15 cellular contexts compared by ENCODE assay signal in the genomic region with DNA sequence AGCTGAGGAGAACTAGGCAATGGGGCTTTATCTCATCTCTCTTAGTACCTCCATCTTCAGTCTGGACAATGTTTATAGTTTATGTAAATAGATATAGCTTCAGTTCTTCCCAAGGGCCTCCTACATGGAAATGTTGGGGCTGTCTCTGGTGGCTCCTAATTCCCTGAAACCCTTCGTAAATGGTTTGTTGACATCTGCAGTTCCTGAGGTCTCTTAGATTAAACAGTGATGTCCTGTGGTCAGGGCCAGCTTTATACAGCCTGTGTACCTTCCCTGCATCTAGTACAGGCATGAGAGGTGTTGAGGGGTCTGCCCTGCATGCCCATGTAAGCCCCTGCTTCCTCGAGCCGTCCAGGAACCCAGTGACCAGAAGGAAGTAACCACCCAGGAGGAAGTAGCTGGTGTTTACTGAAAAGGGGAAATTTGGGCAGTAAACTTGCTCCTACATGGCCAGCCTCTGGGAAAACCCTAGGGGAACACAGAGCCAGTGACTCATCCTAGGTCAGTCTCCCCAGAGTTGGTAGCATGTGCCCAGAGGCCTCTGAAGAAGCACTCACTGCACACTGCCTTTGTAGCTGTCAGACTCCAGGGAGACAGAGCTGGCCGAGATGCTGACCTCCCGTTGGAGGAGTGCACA. TPM values are rescaled to one million over a fixed set of nuclear protein-coding genes. Genes with fewer than 3 reads are reported as not detected.
A peak's percentile ranks its signal among the peaks of the same experiment; 100 is the strongest.
DNase-seq lines count a peak whose midpoint lies in the region; ATAC-seq and TF ChIP-seq lines count a peak whose summit lies in the region.
"Had no signal": no experiment of that assay in that cellular context is flagged by ENCODE, and none has a peak within 500 bp of the region (broad histone marks: within the 10 kb centered on the region; RNA-seq: fewer than 3 reads in every experiment).

No MANE protein-coding gene starts in this region.

- H3K27ac ChIP-seq in lower lobe of right lung (peak overlapping the region; percentile 59), tibial artery (no peak overlapping the region)
- H3K27ac ChIP-seq: body of pancreas had no signal

- no peak overlapping the region for H3K4me3 Mint-ChIP-seq in activated naive CD4-positive, alpha-beta T cell treated with anti-CD3 and anti-CD28 coated beads, Interleukin-2, amount 10 ng/mL, durations not matched to agents 7 days and 5 days
- H3K4me3 Mint-ChIP-seq in activated naive CD8-positive, alpha-beta T cell treated with anti-CD3 and anti-CD28 coated beads, Interleukin-2, amount 50 U/mL, for 24 hours = no peak overlapping the region
- H3K4me3 Mint-ChIP-seq: B cell had no signal

- H3K27me3 Mint-ChIP-seq in activated naive CD4-positive, alpha-beta T cell treated with anti-CD3 and anti-CD28 coated beads, Interleukin-2, amount 10 ng/mL, durations not matched to agents 7 days and 5 days = no peaks in the 10 kb centered on the region
- H3K27me3 Mint-ChIP-seq in activated naive CD8-positive, alpha-beta T cell treated with anti-CD3 and anti-CD28 coated beads, Interleukin-2, amount 50 U/mL, for 24 hours = no peaks in the 10 kb centered on the region
- H3K27me3 Mint-ChIP-seq: B cell had no signal

- peak overlapping the region; percentile 75 to 89 for H3K27ac Mint-ChIP-seq in activated naive CD4-positive, alpha-beta T cell treated with anti-CD3 and anti-CD28 coated beads, Interleukin-2, amount 50 U/mL, for 72 hours
- H3K27ac Mint-ChIP-seq in activated naive CD4-positive, alpha-beta T cell treated with anti-CD3 and anti-CD28 coated beads, Interleukin-2, amount 10 ng/mL, durations not matched to agents 7 days and 5 days = no peak overlapping the region
- H3K27ac Mint-ChIP-seq in activated naive CD8-positive, alpha-beta T cell treated with anti-CD3 and anti-CD28 coated beads, Interleukin-2, amount 50 U/mL, for 24 hours = peak overlapping the region; percentile 5
- H3K27ac Mint-ChIP-seq: B cell had no signal

- H3K4me1 ChIP-seq in lower lobe of right lung = peaks cover 48% of the 10 kb centered on the region
- peaks cover 0 to 8% (median 6%) of the 10 kb centered on the region in 4 donors for H3K4me1 ChIP-seq in tibial artery

- intact Hi-C loops in lower lobe of right lung (cut with DNase I) (no loop called here), tibial artery (cut with DNase I; ENCODE audit: low total_unique reads) (no loop called here)

- TF ChIP-seq CTCF in lower lobe of right lung (IDR thresholded peaks at IDR 0.05) = no peak
- TF ChIP-seq CTCF in tibial artery (IDR thresholded peaks at IDR 0.05) = no peak

- no peak for DNase-seq in activated naive CD4-positive, alpha-beta T cell treated with anti-CD3 and anti-CD28 coated beads, Interleukin-2, amount 50 U/mL, for 72 hours (ENCODE audit: low spot score in 2 of 2)
- no peak for DNase-seq in activated naive CD4-positive, alpha-beta T cell treated with anti-CD3 and anti-CD28 coated beads, Interleukin-2, amount 10 ng/mL, durations not matched to agents 7 days and 5 days
- DNase-seq in activated naive CD8-positive, alpha-beta T cell treated with anti-CD3 and anti-CD28 coated beads, Interleukin-2, amount 50 U/mL, for 24 hours = no peak
- DNase-seq in lower lobe of right lung (no peak), tibial artery (peak; percentile 44 to 64), activated gamma-delta T cell treated with Interleukin-2 at 50 U/mL for 16 hours (no peak)
- DNase-seq in stimulated activated CD4-positive, alpha-beta T cell treated with anti-CD3 and anti-CD28 coated beads, Interleukin-1b, Interleukin-23, amount 100 ng/mL, for 48 hours = no peak
- DNase-seq: activated CD8-positive, alpha-beta memory T cell treated with anti-CD3 and anti-CD28 coated beads, Interleukin-2, amount 50 U/mL, for 4 hours; DND-41; NCI-H2081; T-helper 9 cell had no signal

- peaks cover 34% of the 10 kb centered on the region for H3K4me1 Mint-ChIP-seq in activated naive CD4-positive, alpha-beta T cell treated with anti-CD3 and anti-CD28 coated beads, Interleukin-2, amount 10 ng/mL, durations not matched to agents 7 days and 5 days
- H3K4me1 Mint-ChIP-seq in activated naive CD8-positive, alpha-beta T cell treated with anti-CD3 and anti-CD28 coated beads, Interleukin-2, amount 50 U/mL, for 24 hours = peaks cover 16% of the 10 kb centered on the region

- peak in 1 of 2 donors; percentile 71 for ATAC-seq in activated naive CD4-positive, alpha-beta T cell treated with anti-CD3 and anti-CD28 coated beads, Interleukin-2, amount 50 U/mL, for 72 hours
- peak; percentile 62 for ATAC-seq in activated naive CD8-positive, alpha-beta T cell treated with anti-CD3 and anti-CD28 coated beads, Interleukin-2, amount 50 U/mL, for 24 hours
- ATAC-seq in lower lobe of right lung (peak; percentile 46 to 61), HG03135 (IDR thresholded peaks at IDR 0.05; ENCODE audit: unreplicated experiment) (no peak)
- ATAC-seq: body of pancreas had no signal

- CTCF ChIA-PET in activated naive CD4-positive, alpha-beta T cell treated with anti-CD3 and anti-CD28 coated beads, Interleukin-2, amount 10 ng/mL, durations not matched to agents 7 days and 5 days (lab: Charles Lee) = interaction anchor here (0.7 to 2.6 kb wide), 4 partner anchors 13 to 123 kb away, joined by 3 to 10 read pairs (median 4); no protein-coding TSS in a partner anchor

- H3K9me3 Mint-ChIP-seq in activated naive CD4-positive, alpha-beta T cell treated with anti-CD3 and anti-CD28 coated beads, Interleukin-2, amount 50 U/mL, for 72 hours = no peaks in the 10 kb centered on the region
- no peaks in the 10 kb centered on the region for H3K9me3 Mint-ChIP-seq in activated naive CD4-positive, alpha-beta T cell treated with anti-CD3 and anti-CD28 coated beads, Interleukin-2, amount 10 ng/mL, durations not matched to agents 7 days and 5 days
- H3K9me3 Mint-ChIP-seq in activated naive CD8-positive, alpha-beta T cell treated with anti-CD3 and anti-CD28 coated beads, Interleukin-2, amount 50 U/mL, for 24 hours = no peaks in the 10 kb centered on the region

- H3K36me3 ChIP-seq in lower lobe of right lung = no peaks in the 10 kb centered on the region
- H3K36me3 ChIP-seq in tibial artery = no peaks in the 10 kb centered on the region

- H3K9me3 ChIP-seq in lower lobe of right lung (no peaks in the 10 kb centered on the region), tibial artery (no peaks in the 10 kb centered on the region)
- H3K9me3 ChIP-seq: body of pancreas had no signal

- H3K27me3 ChIP-seq in lower lobe of right lung (ENCODE audit: low read depth) (no peaks in the 10 kb centered on the region), tibial artery (no peaks in the 10 kb centered on the region)
- H3K27me3 ChIP-seq: body of pancreas had no signal

- no peak overlapping the region for H3K4me3 ChIP-seq in lower lobe of right lung
- no peak overlapping the region for H3K4me3 ChIP-seq in tibial artery
- H3K4me3 ChIP-seq: body of pancreas, skin epidermis had no signal

- H3K36me3 Mint-ChIP-seq in activated naive CD4-positive, alpha-beta T cell treated with anti-CD3 and anti-CD28 coated beads, Interleukin-2, amount 50 U/mL, for 72 hours = peaks cover 0 to 4% of the 10 kb centered on the region in 2 donors
- H3K36me3 Mint-ChIP-seq in activated naive CD4-positive, alpha-beta T cell treated with anti-CD3 and anti-CD28 coated beads, Interleukin-2, amount 10 ng/mL, durations not matched to agents 7 days and 5 days = no peaks in the 10 kb centered on the region
- H3K36me3 Mint-ChIP-seq in activated naive CD8-positive, alpha-beta T cell treated with anti-CD3 and anti-CD28 coated beads, Interleukin-2, amount 50 U/mL, for 24 hours (ENCODE audit: low read depth) = no peaks in the 10 kb centered on the region

RNA-seq across cellular contexts. Expression of a gene that starts 4.7 kb away (rescaled TPM):
- 10 to 100 TPM; 55.9 to 82.2 TPM for total RNA-seq in activated naive CD4-positive, alpha-beta T cell treated with anti-CD3 and anti-CD28 coated beads, Interleukin-2, amount 50 U/mL, for 72 hours
- total RNA-seq in lower lobe of right lung = 69.8 TPM

RNA-seq across cellular contexts. Expression of a gene that starts 10.1 kb away (rescaled TPM):
- not detected for total RNA-seq in activated naive CD4-positive, alpha-beta T cell treated with anti-CD3 and anti-CD28 coated beads, Interleukin-2, amount 50 U/mL, for 72 hours
- total RNA-seq in lower lobe of right lung = not detected
- total RNA-seq: B cell, body of pancreas had no signal

RNA-seq across cellular contexts. Expression of a gene that starts 49.0 kb away (rescaled TPM):
- 1 to 10 TPM; 1.4 to 1.6 TPM for total RNA-seq in activated naive CD4-positive, alpha-beta T cell treated with anti-CD3 and anti-CD28 coated beads, Interleukin-2, amount 50 U/mL, for 72 hours
- 2.2 TPM for total RNA-seq in lower lobe of right lung

Comparison
In these comparisons a context has a peak if more than half of its experiments do, and no peak if none do; other contexts are left out.
1. DNase-seq: peak in tibial artery (2 of 2); none in activated naive CD4-positive, alpha-beta T cell treated with anti-CD3 and anti-CD28 coated beads, Interleukin-2, amount 50 U/mL, for 72 hours (0 of 2), activated naive CD4-positive, alpha-beta T cell treated with anti-CD3 and anti-CD28 coated beads, Interleukin-2, amount 10 ng/mL, durations not matched to agents 7 days and 5 days (single experiment), activated naive CD8-positive, alpha-beta T cell treated with anti-CD3 and anti-CD28 coated beads, Interleukin-2, amount 50 U/mL, for 24 hours (single experiment), lower lobe of right lung (single experiment), stimulated activated CD4-positive, alpha-beta T cell treated with anti-CD3 and anti-CD28 coated beads, Interleukin-1b, Interleukin-23, amount 100 ng/mL, for 48 hours (single experiment) and activated gamma-delta T cell treated with Interleukin-2 at 50 U/mL for 16 hours (single experiment).